8 cellular contexts compared by ENCODE assay signal in genomic region chr1:27660300-27660837, GRCh38. TPM values are rescaled to one million over a fixed set of nuclear protein-coding genes. Genes with fewer than 3 reads are reported as not detected.
DNase-seq lines count a peak whose midpoint lies in the region; ATAC-seq, FAIRE-seq and TF ChIP-seq lines count a peak whose summit lies in the region.

No MANE protein-coding gene starts in this region.

- TF ChIP-seq CTCF in AG09309 (IDR thresholded peaks at IDR 0.05; ENCODE audit: control insufficient read depth, insufficient read depth, low read depth, low read length, missing control alignments) = no peak
- no peak for TF ChIP-seq CTCF in HL-60 (IDR thresholded peaks at IDR 0.05; ENCODE audit: insufficient read depth, low read length)
- no peak for TF ChIP-seq CTCF in bronchial epithelial cell (IDR thresholded peaks at IDR 0.05; ENCODE audit: insufficient read depth, low read length, severe bottlenecking)

- H3K36me3 ChIP-seq in bronchial epithelial cell (ENCODE audit: control insufficient read depth, insufficient read depth, low read length) = no peaks in the 10 kb centered on the region
- no peaks in the 10 kb centered on the region for H3K36me3 ChIP-seq in muscle layer of colon (ENCODE audit: insufficient read depth, low read length)

- peak overlapping the region; percentile 50 for H3K9ac ChIP-seq in muscle layer of colon (ENCODE audit: low read length)

- peaks cover 18% of the 10 kb centered on the region for H3K4me1 ChIP-seq in muscle layer of colon (ENCODE audit: insufficient read depth, low read length)

- ATAC-seq in GM21367 (IDR thresholded peaks at IDR 0.05; ENCODE audit: unreplicated experiment) (no peak), HG02571 (IDR thresholded peaks at IDR 0.05; ENCODE audit: unreplicated experiment) (no peak)

- H3K27me3 ChIP-seq in HL-60 (ENCODE audit: insufficient read depth, poor library complexity, severe bottlenecking) (no peaks in the 10 kb centered on the region), bronchial epithelial cell (ENCODE audit: control insufficient read depth, insufficient read depth, low read length) (no peaks in the 10 kb centered on the region), muscle layer of colon (ENCODE audit: control insufficient read depth in 1 of 2, insufficient read depth in 2 of 2, low read length in 2 of 2) (no peaks in the 10 kb centered on the region)

- FAIRE-seq in bronchial epithelial cell (lab: Jason Lieb, UNC) (no peak), GM12891 (lab: Jason Lieb, UNC) (no peak)

- H3K27ac ChIP-seq in HL-60 (replicated peaks) = peak overlapping the region; percentile 30
- peak overlapping the region; percentile 68 for H3K27ac ChIP-seq in muscle layer of colon (ENCODE audit: low read depth, low read length)

- H3K4me3 ChIP-seq in AG09309 (ENCODE audit: control insufficient read depth, low read depth, low read length) = peak overlapping the region; percentile 32
- peak overlapping the region; percentile 44 for H3K4me3 ChIP-seq in HL-60 (replicated peaks; ENCODE audit: insufficient read depth, low read length)
- H3K4me3 ChIP-seq in bronchial epithelial cell (ENCODE audit: low read depth, low read length) = peak overlapping the region; percentile 35
- peak overlapping the region; percentile 27 to 75 for H3K4me3 ChIP-seq in muscle layer of colon (ENCODE audit: low read depth in 1 of 2, low read length in 2 of 2)

- DNase-seq in AG09309 (ENCODE audit: low read depth) (no peak), HL-60 (ENCODE audit: low read depth in 1 of 2, low spot score in 1 of 2) (no peak), bronchial epithelial cell (ENCODE audit: low read depth) (peak; percentile 41), NCI-H2171 (lab: John Stamatoyannopoulos, UW) (no peak), GM12891 (ENCODE audit: insufficient read length, low spot score) (no peak)

- TF ChIP-seq POLR2A in GM12891 (IDR thresholded peaks at IDR 0.05; ENCODE audit: low read depth, low read length) = no peak

- no peaks in the 10 kb centered on the region for H3K9me3 ChIP-seq in muscle layer of colon (ENCODE audit: low read length)

TF ChIP-seq in GM12891, 5 proteins besides CTCF, POLR2A, EP300 and RAD21:
- TF ChIP-seq POLR2AphosphoS5 (IDR thresholded peaks at IDR 0.05; ENCODE audit: low read depth, low read length) = no peak
- TF ChIP-seq TAF1 (IDR thresholded peaks at IDR 0.05; ENCODE audit: low read depth, low read length) = no peak
- TF ChIP-seq POU2F2 (IDR thresholded peaks at IDR 0.05; ENCODE audit: low read depth, low read length) = no peak
- TF ChIP-seq PAX5 (IDR thresholded peaks at IDR 0.05; ENCODE audit: insufficient read depth, low read length, severe bottlenecking) = no peak
- no peak for TF ChIP-seq SPI1 (IDR thresholded peaks at IDR 0.05; ENCODE audit: low read depth, low read length)

RNA-seq across cellular contexts. Expression of gene IFI6, which starts 11.6 kb away (rescaled TPM):
- total RNA-seq in bronchial epithelial cell = 1.3 and 2.8 TPM in 2 replicates
- polyA plus RNA-seq in GM12891 (2012; ENCODE audit: low read depth, missing spikeins) = 77.6 TPM

RNA-seq across cellular contexts. Expression of gene FGR, which starts 25.4 kb away (rescaled TPM):
- total RNA-seq in bronchial epithelial cell = 0.13 and 1.1 TPM in 2 replicates
- polyA plus RNA-seq in GM12891 (2012; ENCODE audit: low read depth, missing spikeins) = 57.1 TPM

RNA-seq across cellular contexts. Expression of gene AHDC1, which starts 56.4 kb away (rescaled TPM):
- 5.0 and 14.6 TPM in 2 replicates for total RNA-seq in bronchial epithelial cell
- polyA plus RNA-seq in GM12891 (2012; ENCODE audit: low read depth, missing spikeins) = 6.8 TPM
